In the genomic region with DNA sequence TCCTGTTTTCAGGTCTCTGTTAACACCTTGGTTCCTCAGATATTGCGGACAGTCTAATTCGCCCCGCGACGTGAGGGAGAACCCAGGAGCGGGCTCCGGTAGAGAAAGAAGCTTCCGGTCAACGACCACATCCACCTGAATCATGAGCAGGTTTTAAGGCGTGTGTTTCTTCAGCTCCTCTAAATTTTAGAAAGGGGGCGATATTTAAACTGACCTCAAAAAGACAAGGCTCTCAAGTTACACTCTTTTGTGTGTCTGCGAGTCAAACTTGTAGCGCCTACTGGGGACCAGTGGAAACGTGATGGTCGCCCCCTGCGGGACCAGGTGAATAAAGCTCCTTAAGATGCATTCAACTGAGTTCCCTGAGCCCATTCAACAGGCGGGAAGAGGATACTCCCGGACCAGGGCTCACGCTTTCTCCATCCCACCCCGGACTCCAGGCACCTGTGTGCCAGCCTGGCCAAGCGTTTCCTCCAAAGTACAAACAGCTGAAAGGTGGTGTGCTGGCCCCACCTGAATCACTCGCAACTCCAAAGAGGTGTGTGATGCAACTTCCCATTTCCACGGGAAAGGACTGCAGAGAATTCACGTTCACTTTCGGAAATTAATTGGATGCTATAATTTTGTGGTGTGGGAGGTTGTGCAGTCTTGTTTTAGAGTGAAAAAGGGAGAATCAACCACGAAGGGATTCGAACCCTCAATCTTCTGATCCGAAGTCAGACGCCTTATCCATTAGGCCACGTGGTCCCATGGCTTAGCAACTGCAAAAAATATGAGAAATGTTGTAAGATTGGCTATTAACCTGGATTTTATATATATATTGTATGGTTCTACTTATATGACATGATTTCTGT, we compare ENCODE assay signal across 8 cellular contexts. TPM values are rescaled to one million over a fixed set of nuclear protein-coding genes. Genes with fewer than 3 reads are reported as not detected.
A peak's percentile ranks its signal among the peaks of the same experiment; 100 is the strongest.
DNase-seq lines count a peak whose midpoint lies in the region; ATAC-seq and TF ChIP-seq lines count a peak whose summit lies in the region.

No MANE protein-coding gene starts in this region.

- CTCF ChIA-PET in PC-3 (lab: Charles Lee), result interaction anchor here (0.7 to 1.2 kb wide), 4 partner anchors 38 to 110 kb away, joined by 3 to 8 read pairs (median 5); no protein-coding TSS in a partner anchor

- H3K4me1 ChIP-seq in HUES6 (ENCODE audit: control insufficient read depth, insufficient read depth, low read length) (no peaks in the 10 kb centered on the region), PC-3 (ENCODE audit: insufficient read depth, low read length) (peaks cover 7% of the 10 kb centered on the region; the same call in 1 of the 2 replicates), foreskin keratinocyte (no peaks in the 10 kb centered on the region), prostate gland (replicated peaks) (no peaks in the 10 kb centered on the region)

- H3K36me3 ChIP-seq in HUES6 (ENCODE audit: control insufficient read depth, insufficient read depth, low read length) (no peaks in the 10 kb centered on the region), PC-3 (ENCODE audit: low read depth, low read length) (no peaks in the 10 kb centered on the region), prostate gland (no peaks in the 10 kb centered on the region)

- TF ChIP-seq POLR2A in prostate gland (IDR thresholded peaks at IDR 0.05), result no peak

- no peaks in the 10 kb centered on the region for H3F3A ChIP-seq in PC-3 (ENCODE audit: low read length, unreplicated experiment)

- H3K27me3 ChIP-seq in HUES6 (ENCODE audit: control insufficient read depth, insufficient read depth, low read length) (no peaks in the 10 kb centered on the region), PC-3 (ENCODE audit: low read length) (peaks cover 24% of the 10 kb centered on the region), foreskin keratinocyte (peaks cover 26% of the 10 kb centered on the region), prostate gland (replicated peaks; ENCODE audit: insufficient read depth) (peaks cover 3% of the 10 kb centered on the region)

- no peaks in the 10 kb centered on the region for H3K9me2 ChIP-seq in PC-3 (replicated peaks; ENCODE audit: low read length)

- H2AFZ ChIP-seq in PC-3 (ENCODE audit: low read length), result peak overlapping the region; percentile 89

- ATAC-seq in GM19023 (IDR thresholded peaks at IDR 0.05; ENCODE audit: unreplicated experiment) (peak; percentile 63), PC-3 (peak; percentile 91), foreskin keratinocyte (peak; percentile 86), HG03460 (IDR thresholded peaks at IDR 0.05; ENCODE audit: unreplicated experiment) (no peak)

- no peaks in the 10 kb centered on the region for H3K79me2 ChIP-seq in PC-3 (ENCODE audit: low read length)

- H3K9ac ChIP-seq in HUES6 (ENCODE audit: low read length), result peak overlapping the region; percentile 73
- no peak overlapping the region for H3K9ac ChIP-seq in PC-3 (ENCODE audit: low read length)

- 3% methylated on average over 30 of the region's 30 CpGs for whole genome bisulfite sequencing in prostate gland

- no peaks in the 10 kb centered on the region for H4K20me1 ChIP-seq in PC-3 (ENCODE audit: low read length)

- peak overlapping the region; percentile 87 for H3K4me2 ChIP-seq in PC-3 (ENCODE audit: low read length)

- POLR2A ChIA-PET in PC-3 (lab: Charles Lee; ENCODE audit: unreplicated experiment), result no interaction called here

- TF ChIP-seq CTCF in PC-3 (conservative IDR thresholded peaks at IDR 0.05; ENCODE audit: low read depth, low read length) (peak; percentile 85), foreskin keratinocyte (conservative IDR thresholded peaks at IDR 0.05) (peak; percentile 78), prostate gland (IDR thresholded peaks at IDR 0.05) (peak in 2 of 4 experiments; percentile 22 to 39)

- H3K27ac ChIP-seq in HUES6 (ENCODE audit: low read depth, low read length), result 0 out of 2 replicates have a peak overlapping the region, but pooled peaks have one; percentile 2
- H3K27ac ChIP-seq in PC-3 (ENCODE audit: low read length), result no peak overlapping the region
- no peak overlapping the region for H3K27ac ChIP-seq in foreskin keratinocyte
- peak overlapping the region in 1 of 2 donors; percentile 10 for H3K27ac ChIP-seq in prostate gland

- intact Hi-C loops in PC-3 (cut with micrococcal nuclease) (loop anchor here (1.0 to 5.0 kb wide), 6 partner anchors 44 to 295 kb away; partner anchors contain the start of gene ZSCAN23), prostate gland (cut with DNase I) (no loop called here)

- DNase-seq in AG20443 (ENCODE audit: low spot score), result peak; percentile 40
- peak; percentile 95 for DNase-seq in PC-3
- peak; percentile 15 for DNase-seq in activated T-helper 1 cell treated with Interleukin-2 at 50 U/mL for 16 hours (ENCODE audit: low read depth)
- DNase-seq in foreskin keratinocyte, result peak; percentile 72 to 87
- peak; percentile 41 for DNase-seq in prostate gland (ENCODE audit: low spot score)

- BruUV-seq in PC-3 (replicated peaks; lab: Mats Ljungman, UMichigan), result TSS peak; percentile 100

- H3K4me3 ChIP-seq in HUES6 (ENCODE audit: low read depth, low read length) (peak overlapping the region; percentile 69), PC-3 (ENCODE audit: low read length) (peak overlapping the region; percentile 70), prostate gland (peak overlapping the region; percentile 6 to 10)

- H3K9me3 ChIP-seq in HUES6 (ENCODE audit: control insufficient read depth, insufficient read depth, low read depth, low read length), result no peaks in the 10 kb centered on the region
- no peaks in the 10 kb centered on the region for H3K9me3 ChIP-seq in PC-3 (ENCODE audit: low read length)
- H3K9me3 ChIP-seq in prostate gland, result no peaks in the 10 kb centered on the region

RNA-seq across cellular contexts. Expression of gene GPX5, which starts 17.0 kb away (rescaled TPM):
- total RNA-seq in PC-3 (2014; rRNA removed), result not detected in 2 replicates
- not detected in 2 replicates for total RNA-seq in foreskin keratinocyte
- polyA plus RNA-seq in foreskin keratinocyte, result not detected in 2 replicates
- not detected for total RNA-seq in prostate gland

RNA-seq across cellular contexts. Expression of gene GPX6, which starts 27.1 kb away (rescaled TPM):
- not detected in 2 replicates for total RNA-seq in PC-3 (2014; rRNA removed)
- total RNA-seq in foreskin keratinocyte, result not detected in 2 replicates
- not detected in 2 replicates for polyA plus RNA-seq in foreskin keratinocyte
- under 1 TPM in 1 of 2 donors, not detected in 1; 0.40 TPM for total RNA-seq in prostate gland

Comparison
In these comparisons a context has a peak if more than half of its experiments do, and no peak if none do; other contexts are left out.
1. DNase-seq: peak in every context shown above with its lines; median percentile 95 in PC-3; 80 in foreskin keratinocyte; 41 in prostate gland; 40 in AG20443; 15 in activated T-helper 1 cell treated with Interleukin-2 at 50 U/mL for 16 hours.
2. H3K4me3 ChIP-seq: peak in every context shown above with its lines; median percentile 70 in PC-3; 69 in HUES6; 8 in prostate gland.